In the genomic region with DNA sequence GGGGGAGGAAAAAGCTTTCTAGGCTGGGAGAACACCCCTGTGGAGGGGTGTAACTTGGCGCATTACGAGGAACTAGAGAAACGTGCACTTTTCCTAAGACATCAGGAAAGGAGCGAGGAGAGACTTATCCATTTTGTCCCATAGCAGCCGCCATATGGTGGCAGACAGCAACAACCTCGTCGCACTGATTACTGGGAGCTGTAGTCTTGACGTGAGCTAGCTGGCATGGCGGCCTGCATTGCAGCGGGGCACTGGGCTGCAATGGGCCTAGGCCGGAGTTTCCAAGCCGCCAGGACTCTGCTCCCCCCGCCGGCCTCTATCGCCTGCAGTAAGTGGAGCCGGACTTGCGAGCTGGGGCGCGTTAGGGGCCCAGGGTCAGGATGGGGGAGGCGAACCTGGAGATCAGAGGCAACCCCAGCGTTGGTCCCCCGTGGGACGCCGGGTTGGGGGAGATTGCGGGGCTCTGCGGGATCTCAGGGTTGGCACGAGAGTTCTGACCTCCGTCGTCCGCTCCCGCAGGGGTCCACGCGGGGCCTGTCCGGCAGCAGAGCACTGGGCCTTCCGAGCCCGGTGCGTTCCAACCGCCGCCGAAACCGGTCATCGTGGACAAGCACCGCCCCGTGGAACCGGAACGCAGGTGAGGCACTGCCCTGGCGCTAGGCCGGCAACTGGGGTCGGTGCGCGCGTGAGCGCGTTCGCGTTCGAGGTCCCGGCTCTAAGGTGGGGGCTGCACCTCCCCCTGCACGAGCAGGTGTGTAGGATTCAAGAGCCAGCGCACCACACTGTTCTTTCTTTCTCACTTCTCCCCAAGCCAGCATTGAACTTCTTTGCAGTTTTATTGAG, we compare ENCODE assay signal across 8 cellular contexts. TPM values are rescaled to one million over a fixed set of nuclear protein-coding genes. Genes with fewer than 3 reads are reported as not detected.
DNase-seq lines count a peak whose midpoint lies in the region; ATAC-seq and TF ChIP-seq lines count a peak whose summit lies in the region.

A gene (plus strand): TSS at position 201 of the 843 bp plus-strand sequence. CDS start 25 bp downstream, at position 226.

- DNase-seq in GM13976 (ENCODE audit: low spot score), result peak; percentile 93
- DNase-seq in NCI-H1436 (lab: John Stamatoyannopoulos, UW), result peak; percentile 75
- peak; percentile 50 to 85 (median 63) for DNase-seq in T-helper 1 cell
- peak; percentile 70 to 95 for DNase-seq in heart right ventricle
- peak; percentile 83 to 97 (median 88) for DNase-seq in posterior cingulate gyrus
- DNase-seq in type B pancreatic cell (ENCODE audit: extremely low spot score, unreplicated experiment), result peak; percentile 81

- no peaks in the 10 kb centered on the region for H3K9me3 Mint-ChIP-seq in type B pancreatic cell

- H3K27ac Mint-ChIP-seq in type B pancreatic cell, result peak within 1 kb of the TSS; percentile 94

- H3K36me3 Mint-ChIP-seq in type B pancreatic cell, result peaks cover 27% of the 10 kb centered on the region

- no peaks in the 10 kb centered on the region for H3K27me3 ChIP-seq in heart right ventricle

- H3K27ac ChIP-seq in adipose tissue (ENCODE audit: low read depth, low read length) (no peak within 1 kb of the TSS), heart right ventricle (peak within 1 kb of the TSS in 9 of 10 donors; percentile 64 to 90 (median 79))

- H3K4me1 ChIP-seq in heart right ventricle, result peaks cover 0 to 29% (median 19%) of the 10 kb centered on the region in 9 donors

- intact Hi-C loops in heart right ventricle (cut with DNase I), result loop anchor here in 1 of 10 donors (10.0 kb wide), 1 partner anchor 68 kb away; a partner anchor contains a TSS
- intact Hi-C loops in posterior cingulate gyrus (cut with DNase I), result loop anchor here (2.0 to 10.0 kb wide), 2 partner anchors 64 to 948 kb away; a partner anchor contains a TSS

- no peaks in the 10 kb centered on the region for H3K27me3 Mint-ChIP-seq in type B pancreatic cell

- H3K4me3 ChIP-seq in heart right ventricle, result peak within 1 kb of the TSS; percentile 52 to 99 (median 89)

- peaks cover 5% of the 10 kb centered on the region for H3K4me1 Mint-ChIP-seq in type B pancreatic cell (ENCODE audit: unreplicated experiment)

- whole genome bisulfite sequencing in adipose tissue, 3 donors, result 0% methylated on average over 57 to 60 of the region's 60 CpGs
- 0% methylated on average over 60 of the region's 60 CpGs for WGBS in heart right ventricle, 2 donors

- peaks cover 0 to 38% (median 13%) of the 10 kb centered on the region in 9 donors for H3K36me3 ChIP-seq in heart right ventricle

- TF ChIP-seq CTCF in GM13976 (IDR thresholded peaks at IDR 0.05; ENCODE audit: borderline replicate concordance, control extremely low read depth, extremely low read depth, insufficient read depth, missing control alignments) (peak; percentile 4), heart right ventricle (IDR thresholded peaks at IDR 0.05) (no peak), type B pancreatic cell (conservative IDR thresholded peaks at IDR 0.05) (no peak)

- in situ Hi-C loops in GM13976 (cut with MboI; ENCODE audit: low sequenced_read_pairs, unreplicated experiment), result no loop called here

- peak within 1 kb of the TSS; percentile 96 for H3K4me3 Mint-ChIP-seq in type B pancreatic cell

- no peaks in the 10 kb centered on the region for H3K9me3 ChIP-seq in heart right ventricle

- ATAC-seq in HG02840 (IDR thresholded peaks at IDR 0.05; ENCODE audit: low FRiP score, unreplicated experiment) (peak; percentile 95), heart right ventricle (peak; percentile 99)

RNA-seq across cellular contexts. Expression of the gene that starts here (rescaled TPM):
- polyA plus RNA-seq in adipose tissue (10 to 100 TPM; 11.8 to 36.9 (median 31.6) TPM), heart right ventricle (10 to 100 TPM; 12.2 to 21.9 TPM)
- total RNA-seq in heart right ventricle (10 to 100 TPM; 43.0 to 70.7 (median 64.1) TPM), type B pancreatic cell (ENCODE audit: low replicate concordance) (47.8 and 55.8 TPM in 2 replicates)
